ENCODE assay signal across 8 cellular contexts in the genomic region with DNA sequence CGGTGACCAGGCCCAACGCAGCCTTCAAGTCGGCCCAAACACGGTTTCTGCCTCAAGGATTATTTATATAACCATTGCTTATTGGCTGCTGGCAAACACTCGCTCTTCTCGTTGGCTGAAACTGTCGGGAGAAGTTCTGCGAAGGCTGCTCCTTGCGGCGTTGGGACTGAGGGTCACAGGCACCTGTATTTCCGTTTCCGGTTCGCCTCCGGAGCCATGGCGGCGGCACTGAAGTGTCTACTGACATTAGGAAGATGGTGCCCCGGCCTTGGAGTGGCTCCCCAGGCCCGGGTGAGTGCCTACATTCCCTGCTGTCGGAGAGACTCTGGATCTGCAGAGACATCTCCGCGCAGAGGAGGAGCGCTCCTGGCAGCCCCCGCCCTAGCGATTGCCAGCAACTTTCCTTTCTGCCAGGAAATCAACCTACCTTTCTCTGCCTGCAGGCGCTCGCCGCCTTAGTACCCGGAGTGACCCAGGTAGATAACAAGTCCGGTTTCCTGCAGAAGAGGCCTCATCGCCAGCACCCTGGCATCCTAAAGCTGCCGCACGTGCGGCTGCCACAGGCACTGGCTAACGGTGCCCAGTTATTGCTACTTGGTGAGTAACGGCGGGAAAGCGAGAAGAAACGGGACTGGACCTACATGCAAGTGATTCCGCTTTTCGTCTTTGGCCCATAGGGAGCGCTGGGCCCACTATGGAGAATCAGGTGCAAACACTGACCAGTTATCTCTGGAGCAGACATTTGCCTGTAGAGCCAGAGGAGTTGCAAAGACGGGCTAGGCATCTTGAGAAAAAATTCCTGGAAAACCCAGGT. TPM values are rescaled to one million over a fixed set of nuclear protein-coding genes. Genes with fewer than 3 reads are reported as not detected.
DNase-seq lines count a peak whose midpoint lies in the region; ATAC-seq and TF ChIP-seq lines count a peak whose summit lies in the region.

A gene with protein sequence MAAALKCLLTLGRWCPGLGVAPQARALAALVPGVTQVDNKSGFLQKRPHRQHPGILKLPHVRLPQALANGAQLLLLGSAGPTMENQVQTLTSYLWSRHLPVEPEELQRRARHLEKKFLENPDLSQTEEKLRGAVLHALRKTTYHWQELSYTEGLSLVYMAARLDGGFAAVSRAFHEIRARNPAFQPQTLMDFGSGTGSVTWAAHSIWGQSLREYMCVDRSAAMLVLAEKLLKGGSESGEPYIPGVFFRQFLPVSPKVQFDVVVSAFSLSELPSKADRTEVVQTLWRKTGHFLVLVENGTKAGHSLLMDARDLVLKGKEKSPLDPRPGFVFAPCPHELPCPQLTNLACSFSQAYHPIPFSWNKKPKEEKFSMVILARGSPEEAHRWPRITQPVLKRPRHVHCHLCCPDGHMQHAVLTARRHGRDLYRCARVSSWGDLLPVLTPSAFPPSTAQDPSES (plus strand): TSS at position 194 of the 814 bp plus-strand sequence. CDS start 23 bp downstream, at position 217.

- H3K27ac Mint-ChIP-seq in CD14-positive monocyte = peak within 1 kb of the TSS; percentile 70 to 92 (median 90)

- H3K4me1 ChIP-seq in left lung = peaks cover 13 to 54% of the 10 kb centered on the region in 2 donors

- intact Hi-C loops in CD14-positive monocyte (cut with micrococcal nuclease) = no loop called here
- intact Hi-C loops in left lung (cut with DNase I) = no loop called here

- no peaks in the 10 kb centered on the region for H3K9me3 Mint-ChIP-seq in CD14-positive monocyte

- peaks cover 0 to 2% (median 2%) of the 10 kb centered on the region in 3 donors for H3K27me3 Mint-ChIP-seq in CD14-positive monocyte (ENCODE audit: low read depth in 3 of 3)

- H3K36me3 ChIP-seq in left lung = peaks cover 0 to 34% of the 10 kb centered on the region in 2 donors

- H3K4me3 Mint-ChIP-seq in CD14-positive monocyte = peak within 1 kb of the TSS; percentile 92 to 93

- H3K4me3 ChIP-seq in left lung = peak within 1 kb of the TSS; percentile 68 to 91

- peaks cover 55% of the 10 kb centered on the region for H3K4me1 Mint-ChIP-seq in CD14-positive monocyte

- no peaks in the 10 kb centered on the region for H3K27me3 ChIP-seq in left lung

- no peaks in the 10 kb centered on the region for H3K9me3 ChIP-seq in left lung

- peak within 1 kb of the TSS; percentile 87 to 88 for H3K27ac ChIP-seq in left lung

- peaks cover 30 to 36% of the 10 kb centered on the region in 2 donors for H3K36me3 Mint-ChIP-seq in CD14-positive monocyte

- DNase-seq in CD14-positive monocyte (ENCODE audit: low spot score) = peak; percentile 79
- DNase-seq in NCI-H69 (lab: John Stamatoyannopoulos, UW) = peak; percentile 97
- DNase-seq in activated CD4-positive, alpha-beta T cell treated with anti-CD3 and anti-CD28 coated beads, Interleukin-2, amount 50 U/mL, for 24 hours (ENCODE audit: low read depth in 1 of 2, low spot score in 1 of 2) = peak; percentile 73 to 85
- peak; percentile 95 for DNase-seq in dermis blood vessel endothelial cell
- DNase-seq in left lung = peak; percentile 92
- DNase-seq in stimulated activated CD4-positive, alpha-beta T cell treated with anti-CD3 and anti-CD28 coated beads, Interleukin-2, amount 100 ng/mL, for 48 hours = peak; percentile 76 to 83

- ATAC-seq in GM19328 (IDR thresholded peaks at IDR 0.05; ENCODE audit: unreplicated experiment) (peak; percentile 93), HG03520 (IDR thresholded peaks at IDR 0.05; ENCODE audit: unreplicated experiment) (peak; percentile 93), left lung (peak; percentile 93)

- TF ChIP-seq CTCF in CD14-positive monocyte (IDR thresholded peaks at IDR 0.05) (peak; percentile 39), left lung (IDR thresholded peaks at IDR 0.05) (no peak)

RNA-seq across cellular contexts. Expression of the gene that starts here (rescaled TPM):
- polyA plus RNA-seq in CD14-positive monocyte = 10 to 100 TPM; 20.1 to 21.1 TPM
- total RNA-seq in dermis blood vessel endothelial cell (32.8 and 32.9 TPM in 2 replicates), left lung (10 to 100 TPM; 38.6 to 61.3 TPM)

Comparison
In these comparisons a context has a peak if more than half of its experiments do, and no peak if none do; other contexts are left out.
1. Peak in every context shown above with its lines: DNase-seq, ATAC-seq, H3K4me3 ChIP-seq and H3K27ac ChIP-seq.